Comparison of ENCODE assay signal across 8 cellular contexts in genomic region chr17:45149037-45149668, GRCh38. TPM values are rescaled to one million over a fixed set of nuclear protein-coding genes. Genes with fewer than 3 reads are reported as not detected.
DNase-seq lines count a peak whose midpoint lies in the region; ATAC-seq and TF ChIP-seq lines count a peak whose summit lies in the region.

No MANE protein-coding gene starts in this region.

- H3K27me3 Mint-ChIP-seq in T-helper 2 cell treated with Interferon-gamma antibody and Interleukin-4, amounts not matched to agents 5 μg/mL and 100 μg/mL, for 36 hours (ENCODE audit: low read depth) = peaks cover 3% of the 10 kb centered on the region
- H3K27me3 Mint-ChIP-seq in progenitor cell of endocrine pancreas = no peaks in the 10 kb centered on the region

- peaks cover 11 to 44% of the 10 kb centered on the region in 2 donors for H3K4me1 ChIP-seq in ascending aorta

- H3K4me3 Mint-ChIP-seq in T-helper 2 cell treated with Interferon-gamma antibody and Interleukin-4, amounts not matched to agents 5 μg/mL and 100 μg/mL, for 36 hours = peak overlapping the region; percentile 99
- H3K4me3 Mint-ChIP-seq in progenitor cell of endocrine pancreas (ENCODE audit: low read depth) = peak overlapping the region; percentile 99

- H3K9me3 ChIP-seq in ascending aorta = no peaks in the 10 kb centered on the region

- H3K9me3 Mint-ChIP-seq in T-helper 2 cell treated with Interferon-gamma antibody and Interleukin-4, amounts not matched to agents 5 μg/mL and 100 μg/mL, for 36 hours = no peaks in the 10 kb centered on the region
- no peaks in the 10 kb centered on the region for H3K9me3 Mint-ChIP-seq in progenitor cell of endocrine pancreas (ENCODE audit: low read depth)

- peaks cover 23% of the 10 kb centered on the region for H3K36me3 Mint-ChIP-seq in T-helper 2 cell treated with Interferon-gamma antibody and Interleukin-4, amounts not matched to agents 5 μg/mL and 100 μg/mL, for 36 hours (ENCODE audit: low read depth)
- no peaks in the 10 kb centered on the region for H3K36me3 Mint-ChIP-seq in progenitor cell of endocrine pancreas (ENCODE audit: insufficient read depth)

- DNase-seq in NCI-H1694 (lab: John Stamatoyannopoulos, UW) = peak; percentile 38
- DNase-seq in T-helper 2 cell treated with Interferon-gamma antibody and Interleukin-4, amounts not matched to agents 5 μg/mL and 100 μg/mL, for 36 hours (ENCODE audit: low spot score) = peak; percentile 78
- peak in 1 of 2 donors; percentile 94 for DNase-seq in ascending aorta (ENCODE audit: low spot score in 2 of 2)
- peak; percentile 93 for DNase-seq in left ventricle myocardium superior
- peak; percentile 81 for DNase-seq in progenitor cell of endocrine pancreas (ENCODE audit: low spot score, unreplicated experiment)

- H3K27ac ChIP-seq in C4-2B = peak overlapping the region; percentile 94
- peak overlapping the region; percentile 94 to 97 for H3K27ac ChIP-seq in ascending aorta

- ATAC-seq in GM21723 (IDR thresholded peaks at IDR 0.05; ENCODE audit: unreplicated experiment) (peak; percentile 40), left ventricle myocardium superior (peak; percentile 69), HG03378 (IDR thresholded peaks at IDR 0.05; ENCODE audit: unreplicated experiment) (no peak)

- TF ChIP-seq CTCF in C4-2B (conservative IDR thresholded peaks at IDR 0.05) (peak; percentile 92), ascending aorta (IDR thresholded peaks at IDR 0.05) (peak; percentile 86 to 93 (median 87)), progenitor cell of endocrine pancreas (IDR thresholded peaks at IDR 0.05; ENCODE audit: unreplicated experiment) (peak; percentile 77)

- no peaks in the 10 kb centered on the region for H3K36me3 ChIP-seq in ascending aorta

- no peaks in the 10 kb centered on the region for H3K27me3 ChIP-seq in ascending aorta

- H3K27ac Mint-ChIP-seq in T-helper 2 cell treated with Interferon-gamma antibody and Interleukin-4, amounts not matched to agents 5 μg/mL and 100 μg/mL, for 36 hours = peak overlapping the region; percentile 100
- H3K27ac Mint-ChIP-seq in progenitor cell of endocrine pancreas = peak overlapping the region; percentile 100

- peak overlapping the region; percentile 72 to 90 for H3K4me3 ChIP-seq in ascending aorta

- H3K4me1 Mint-ChIP-seq in T-helper 2 cell treated with Interferon-gamma antibody and Interleukin-4, amounts not matched to agents 5 μg/mL and 100 μg/mL, for 36 hours (ENCODE audit: low read depth) = peaks cover 18% of the 10 kb centered on the region
- H3K4me1 Mint-ChIP-seq in progenitor cell of endocrine pancreas (ENCODE audit: low read depth) = peaks cover 24% of the 10 kb centered on the region

- intact Hi-C loops in ascending aorta (cut with DNase I) = loop anchor here (1.0 to 10.0 kb wide), 4 partner anchors 14 to 1244 kb away; partner anchors contain the start of genes ACBD4, MAP3K14 and MPP2
- intact Hi-C loops in left ventricle myocardium superior (cut with micrococcal nuclease) = no loop called here

RNA-seq across cellular contexts. Expression of gene HEXIM1, which starts 0.9 kb away (rescaled TPM):
- total RNA-seq in ascending aorta (23.7 TPM), left ventricle myocardium superior (35.1 TPM), progenitor cell of endocrine pancreas (32.9 and 33.3 TPM in 2 replicates)

RNA-seq across cellular contexts. Expression of gene HEXIM2, which starts 12.5 kb away (rescaled TPM):
- total RNA-seq in ascending aorta = 1.4 TPM
- total RNA-seq in left ventricle myocardium superior = 8.9 TPM
- 9.3 and 11.9 TPM in 2 replicates for total RNA-seq in progenitor cell of endocrine pancreas

RNA-seq across cellular contexts. Expression of gene ACBD4, which starts 13.7 kb away (rescaled TPM):
- 14.7 TPM for total RNA-seq in ascending aorta
- total RNA-seq in left ventricle myocardium superior = 7.7 TPM
- 14.1 and 15.7 TPM in 2 replicates for total RNA-seq in progenitor cell of endocrine pancreas

RNA-seq across cellular contexts. Expression of gene PLCD3, which starts 16.8 kb away (rescaled TPM):
- 65.5 TPM for total RNA-seq in ascending aorta
- total RNA-seq in left ventricle myocardium superior = 281 TPM
- total RNA-seq in progenitor cell of endocrine pancreas = 23.4 and 26.7 TPM in 2 replicates
